Comparison of ENCODE assay signal across 1 cellular context in genomic region chr10:68900427-68901105, GRCh38.
TF ChIP-seq lines count a peak whose summit lies in the region.

No MANE protein-coding gene starts in this region.

TF ChIP-seq in HepG2, 621 proteins besides CTCF, POLR2A, EP300 and RAD21 (continued from another document and continues in another):
- no peak for TF ChIP-seq ZNF597 (CRISPR knock-in tag; IDR thresholded peaks at IDR 0.05)
- no peak for TF ChIP-seq ZFP62 (CRISPR knock-in tag; IDR thresholded peaks at IDR 0.05)
- no peak for TF ChIP-seq ZNF280D (CRISPR knock-in tag; IDR thresholded peaks at IDR 0.05)
- no peak for TF ChIP-seq RBAK (CRISPR knock-in tag; IDR thresholded peaks at IDR 0.05)
- TF ChIP-seq ZFP1 (CRISPR knock-in tag; IDR thresholded peaks at IDR 0.05), result peak; percentile 33
- TF ChIP-seq ZNF496 (CRISPR knock-in tag; IDR thresholded peaks at IDR 0.05; ENCODE audit: insufficient replicate concordance), result no peak
- TF ChIP-seq ZSCAN29 (CRISPR knock-in tag; conservative IDR thresholded peaks at IDR 0.05), result no peak; the same call in 1 of the 2 replicates
- TF ChIP-seq ZNF800 (CRISPR knock-in tag; IDR thresholded peaks at IDR 0.05), result 0 out of 2 replicates have a peak, but pooled peaks have one; percentile 48
- TF ChIP-seq MXD3 (CRISPR knock-in tag; IDR thresholded peaks at IDR 0.05), result peak; percentile 94
- TF ChIP-seq SRSF1 (optimal IDR thresholded peaks at IDR 0.05; ENCODE audit: low read depth, low read length), result no peak
- TF ChIP-seq EHMT2 (IDR thresholded peaks at IDR 0.05; ENCODE audit: borderline replicate concordance, low read depth, low read length), result no peak
- TF ChIP-seq CENPBD1 (CRISPR knock-in tag; IDR thresholded peaks at IDR 0.05; ENCODE audit: borderline replicate concordance, low read depth), result no peak; the same call in 1 of the 2 replicates
- TF ChIP-seq HDAC2 (CRISPR knock-in tag; IDR thresholded peaks at IDR 0.05), result peak; percentile 59; the same call in 1 of the 2 replicates
- TF ChIP-seq BRD4 (CRISPR knock-in tag; IDR thresholded peaks at IDR 0.05), result peak; percentile 91
- TF ChIP-seq SSRP1 (CRISPR knock-in tag; IDR thresholded peaks at IDR 0.05), result 0 out of 2 replicates have a peak, but pooled peaks have one; percentile 47
- peak; percentile 86; the same call in 1 of the 2 replicates for TF ChIP-seq CBX5 (CRISPR knock-in tag; IDR thresholded peaks at IDR 0.05; ENCODE audit: borderline replicate concordance)
- TF ChIP-seq BCL3 (CRISPR knock-in tag; IDR thresholded peaks at IDR 0.05), result peak; percentile 93
- TF ChIP-seq ZNF614 (CRISPR knock-in tag; IDR thresholded peaks at IDR 0.05; ENCODE audit: borderline replicate concordance), result peak; percentile 53; the same call in 1 of the 2 replicates
- TF ChIP-seq ZBTB42 (CRISPR knock-in tag; IDR thresholded peaks at IDR 0.05), result 0 out of 2 replicates have a peak, but pooled peaks have one; percentile 46
- TF ChIP-seq GABPB1 (CRISPR knock-in tag; IDR thresholded peaks at IDR 0.05), result peak; percentile 93; the same call in 1 of the 2 replicates
- TF ChIP-seq MLLT10 (CRISPR knock-in tag; IDR thresholded peaks at IDR 0.05), result no peak
- TF ChIP-seq SNAPC4 (CRISPR knock-in tag; IDR thresholded peaks at IDR 0.05), result no peak
- TF ChIP-seq ZBTB20 (CRISPR knock-in tag; IDR thresholded peaks at IDR 0.05; ENCODE audit: borderline replicate concordance, low read depth), result no peak
- TF ChIP-seq TOE1 (CRISPR knock-in tag; IDR thresholded peaks at IDR 0.05), result no peak
- no peak for TF ChIP-seq SMC3 (IDR thresholded peaks at IDR 0.05; ENCODE audit: low read length)
- TF ChIP-seq ZNF850 (CRISPR knock-in tag; conservative IDR thresholded peaks at IDR 0.05), result no peak
- peak; percentile 35; the same call in 1 of the 2 replicates for TF ChIP-seq ZNF572 (CRISPR knock-in tag; IDR thresholded peaks at IDR 0.05)
- no peak for TF ChIP-seq ZNF264 (CRISPR knock-in tag; IDR thresholded peaks at IDR 0.05)
- no peak for TF ChIP-seq RFX1 (IDR thresholded peaks at IDR 0.05)
- TF ChIP-seq ZNF382 (CRISPR knock-in tag; IDR thresholded peaks at IDR 0.05; ENCODE audit: borderline replicate concordance), result no peak
- TF ChIP-seq MTF1 (CRISPR knock-in tag; IDR thresholded peaks at IDR 0.05), result 0 out of 2 replicates have a peak, but pooled peaks have one; percentile 64
- peak; percentile 30; the same call in 1 of the 2 replicates for TF ChIP-seq HMGXB3 (CRISPR knock-in tag; IDR thresholded peaks at IDR 0.05; ENCODE audit: borderline replicate concordance)
- TF ChIP-seq ZNF652 (CRISPR knock-in tag; IDR thresholded peaks at IDR 0.05; ENCODE audit: borderline replicate concordance, low read depth), result no peak
- TF ChIP-seq CENPT (CRISPR knock-in tag; IDR thresholded peaks at IDR 0.05; ENCODE audit: low read depth), result no peak
- TF ChIP-seq SNAPC5 (CRISPR knock-in tag; IDR thresholded peaks at IDR 0.05; ENCODE audit: borderline replicate concordance), result no peak
- TF ChIP-seq ZBTB33 (CRISPR knock-in tag; IDR thresholded peaks at IDR 0.05), result peak; percentile 21; the same call in 1 of the 2 replicates
- TF ChIP-seq TRIM22 (IDR thresholded peaks at IDR 0.05), result no peak
- TF ChIP-seq BORCS8-MEF2B (CRISPR knock-in tag; IDR thresholded peaks at IDR 0.05), result peak; percentile 92
